Comparison of ENCODE assay signal across 9 cellular contexts in the genomic region with DNA sequence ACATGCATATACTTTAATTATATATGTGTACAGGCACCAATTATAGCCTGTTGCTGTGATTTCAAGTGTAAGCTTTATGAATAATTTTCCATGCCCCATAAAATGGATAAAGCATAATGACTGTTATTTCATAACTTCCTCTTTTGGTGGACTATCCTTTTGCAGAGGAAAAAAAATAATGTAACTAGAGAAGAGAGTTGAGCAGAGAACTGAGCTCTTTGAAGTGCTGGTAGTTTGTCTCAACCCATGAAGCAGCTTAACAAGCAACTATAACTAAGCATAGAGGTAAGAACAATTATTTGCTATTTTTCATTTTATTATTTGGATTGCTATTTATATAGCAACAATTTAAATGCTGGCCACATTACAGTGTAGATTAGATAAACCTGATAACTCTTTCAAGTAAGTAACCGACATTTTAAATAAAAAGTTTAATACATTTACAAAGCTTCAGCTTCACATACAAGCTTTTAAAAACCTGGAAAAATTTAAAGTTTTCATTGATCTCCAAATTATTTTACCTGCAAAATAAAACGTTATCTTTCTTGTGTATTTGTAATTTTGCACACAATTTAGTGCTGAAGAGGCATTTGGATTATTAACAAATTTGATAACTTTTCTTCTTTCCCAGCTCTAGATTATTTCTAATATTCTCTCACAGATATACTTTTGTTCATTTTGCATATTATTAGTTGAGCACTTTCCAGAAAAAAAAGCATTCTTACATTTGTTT. TPM values are rescaled to one million over a fixed set of nuclear protein-coding genes. Genes with fewer than 3 reads are reported as not detected.
DNase-seq lines count a peak whose midpoint lies in the region; ATAC-seq, FAIRE-seq and TF ChIP-seq lines count a peak whose summit lies in the region.
"Had no signal": no experiment of that assay in that cellular context is flagged by ENCODE, and none has a peak within 500 bp of the region (broad histone marks: within the 10 kb centered on the region; RNA-seq: fewer than 3 reads in every experiment).

No MANE protein-coding gene starts in this region.

- H3K4me2 ChIP-seq in OCI-LY1 (ENCODE audit: low read length) = peak overlapping the region; percentile 75

- peak overlapping the region; percentile 86 for H3K27ac ChIP-seq in OCI-LY1 (ENCODE audit: low read depth, low read length, poor library complexity, severe bottlenecking)
- peak overlapping the region in 1 of 2 donors; percentile 79 for H3K27ac ChIP-seq in left lung

- DNase-seq in GM12891 (ENCODE audit: insufficient read length, low spot score) = no peak
- DNase-seq in left lung = no peak
- no peak for DNase-seq in NK-92 (lab: John Stamatoyannopoulos, UW; ENCODE audit: unreplicated experiment)
- DNase-seq in lower leg skin (ENCODE audit: low spot score in 2 of 2) = no peak
- no peak for DNase-seq in NK-92 treated with Interleukin-12 subunit alpha and Interleukin-12 subunit beta, amount 100 ng/mL, for 24 hours (lab: John Stamatoyannopoulos, UW)
- no peak for DNase-seq in NCI-H2171 treated with DMSO at 0.1 percent for 48 hours (lab: John Stamatoyannopoulos, UW)
- DNase-seq: NCI-H1048 had no signal

- H3K9me3 ChIP-seq in OCI-LY1 (ENCODE audit: low read length) (peaks cover 3% of the 10 kb centered on the region; the same call in 1 of the 2 replicates), left lung (no peaks in the 10 kb centered on the region)

- no peak overlapping the region for H2AFZ ChIP-seq in OCI-LY1 (ENCODE audit: low read length)

- H3F3A ChIP-seq in OCI-LY1 (ENCODE audit: insufficient read depth, low read length) = peaks cover 11% of the 10 kb centered on the region

- no peaks in the 10 kb centered on the region for H3K36me3 ChIP-seq in OCI-LY1 (ENCODE audit: insufficient read depth, low read length)
- no peaks in the 10 kb centered on the region for H3K36me3 ChIP-seq in left lung

- peak; percentile 59 for FAIRE-seq in GM12891 (lab: Jason Lieb, UNC)

- H3K79me2 ChIP-seq in OCI-LY1 (ENCODE audit: insufficient read depth, low read length) = peaks cover 42% of the 10 kb centered on the region

- WGBS in lower leg skin, 2 donors = 60 to 64% methylated on average over 2 of the region's 2 CpGs

- ATAC-seq in HG02610 (IDR thresholded peaks at IDR 0.05; ENCODE audit: unreplicated experiment) (peak; percentile 39), left lung (peak; percentile 41)

- no peaks in the 10 kb centered on the region for H3K27me3 ChIP-seq in OCI-LY1 (ENCODE audit: insufficient read depth, low read length)
- H3K27me3 ChIP-seq in left lung = no peaks in the 10 kb centered on the region

- H3K9ac ChIP-seq in OCI-LY1 (ENCODE audit: low read length) = peak overlapping the region; percentile 74

- 0 out of 2 replicates have a peak, but pooled peaks have one; percentile 26 for TF ChIP-seq POLR2A in GM12891 (IDR thresholded peaks at IDR 0.05; ENCODE audit: low read depth, low read length)
- no peak for TF ChIP-seq POLR2A in lower leg skin (IDR thresholded peaks at IDR 0.05)

- H3K4me1 ChIP-seq in OCI-LY1 (ENCODE audit: insufficient read depth, low read length, severe bottlenecking) (peaks cover 72% of the 10 kb centered on the region), left lung (peaks cover 7 to 57% of the 10 kb centered on the region in 2 donors)

- TF ChIP-seq CTCF in OCI-LY1 (IDR thresholded peaks at IDR 0.05; ENCODE audit: low read length) = no peak
- TF ChIP-seq CTCF in left lung (IDR thresholded peaks at IDR 0.05) = no peak
- TF ChIP-seq CTCF in lower leg skin (IDR thresholded peaks at IDR 0.05) = no peak

- H4K20me1 ChIP-seq in OCI-LY1 (ENCODE audit: insufficient read depth, low read length) = no peaks in the 10 kb centered on the region

- no peaks in the 10 kb centered on the region for H3K9me2 ChIP-seq in OCI-LY1 (ENCODE audit: low read depth, low read length)

- intact Hi-C loops in left lung (cut with DNase I) = no loop called here
- intact Hi-C loops in lower leg skin (cut with DNase I; ENCODE audit: low total_unique reads) = no loop called here

- H3K4me3 ChIP-seq in OCI-LY1 (ENCODE audit: low read depth, low read length, poor library complexity, severe bottlenecking) (peak overlapping the region; percentile 63), left lung (peak overlapping the region in 1 of 2 donors; percentile 23), lower leg skin (ENCODE audit: low read depth, poor library complexity, severe bottlenecking) (no peak overlapping the region)

TF ChIP-seq in GM12891, 5 proteins besides CTCF, POLR2A, EP300 and RAD21:
- TF ChIP-seq POLR2AphosphoS5 (IDR thresholded peaks at IDR 0.05; ENCODE audit: low read depth, low read length) (no peak), POU2F2 (IDR thresholded peaks at IDR 0.05; ENCODE audit: low read depth, low read length) (no peak), TAF1 (IDR thresholded peaks at IDR 0.05; ENCODE audit: low read depth, low read length) (no peak), PAX5 (IDR thresholded peaks at IDR 0.05; ENCODE audit: insufficient read depth, low read length, severe bottlenecking) (no peak), SPI1 (IDR thresholded peaks at IDR 0.05; ENCODE audit: low read depth, low read length) (no peak)

RNA-seq across cellular contexts. Expression of gene MBNL1, which starts 24.4 kb away (rescaled TPM):
- polyA plus RNA-seq in GM12891 (2012; ENCODE audit: low read depth, missing spikeins) = 103 TPM
- total RNA-seq in left lung (100 to 1,000 TPM; 226 to 246 TPM), lower leg skin (100 to 1,000 TPM; 152 to 286 (median 228) TPM)
